21 cellular contexts compared by ENCODE assay signal in the genomic region with DNA sequence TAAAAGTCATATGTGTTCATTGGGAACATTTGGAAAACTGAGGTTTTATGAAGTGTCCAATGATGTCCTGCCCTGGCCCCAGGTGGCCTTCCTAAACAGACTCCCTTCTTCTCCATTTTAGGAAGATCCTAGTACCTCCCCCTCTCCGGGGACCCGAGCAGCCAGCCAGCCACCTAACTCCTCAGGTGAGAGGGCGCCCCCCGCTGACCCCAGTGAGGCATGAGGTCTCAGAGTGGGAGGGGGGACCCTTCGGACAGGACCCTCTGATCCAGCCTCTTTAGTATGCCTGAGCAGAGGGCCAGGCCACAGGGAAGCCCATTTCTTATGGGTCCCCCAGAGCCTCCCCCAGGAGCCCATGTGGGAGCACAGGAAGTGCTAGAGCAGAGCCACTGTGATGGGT. TPM values are rescaled to one million over a fixed set of nuclear protein-coding genes. Genes with fewer than 3 reads are reported as not detected.
DNase-seq lines count a peak whose midpoint lies in the region; ATAC-seq and TF ChIP-seq lines count a peak whose summit lies in the region.
"Had no signal": no experiment of that assay in that cellular context is flagged by ENCODE, and none has a peak within 500 bp of the region (broad histone marks: within the 10 kb centered on the region; RNA-seq: fewer than 3 reads in every experiment).

No MANE protein-coding gene starts in this region.

- H3K27ac Mint-ChIP-seq in CD4-positive, alpha-beta T cell: peak overlapping the region; percentile 47
- peak overlapping the region; percentile 59 for H3K27ac Mint-ChIP-seq in activated T-helper 17 cell treated with anti-CD3 and anti-CD28 coated beads, Interleukin-2, amount 50 U/mL, for 72 hours
- H3K27ac Mint-ChIP-seq in mesothelial cell of epicardium: no peak overlapping the region

- POLR2A ChIA-PET in CD4-positive, alpha-beta T cell (lab: Charles Lee): interaction anchor here (1.0 kb wide), 1 partner anchor 11 kb away, joined by 3 read pairs; no protein-coding TSS in a partner anchor

- H3K9me3 Mint-ChIP-seq in CD4-positive, alpha-beta T cell: no peaks in the 10 kb centered on the region
- H3K9me3 Mint-ChIP-seq in activated T-helper 17 cell treated with anti-CD3 and anti-CD28 coated beads, Interleukin-2, amount 50 U/mL, for 72 hours: no peaks in the 10 kb centered on the region
- H3K9me3 Mint-ChIP-seq in mesothelial cell of epicardium: no peaks in the 10 kb centered on the region
- H3K9me3 Mint-ChIP-seq: central memory CD8-positive, alpha-beta T cell had no signal

- H3K4me3 Mint-ChIP-seq in CD4-positive, alpha-beta T cell: no peak overlapping the region
- no peak overlapping the region for H3K4me3 Mint-ChIP-seq in activated T-helper 17 cell treated with anti-CD3 and anti-CD28 coated beads, Interleukin-2, amount 50 U/mL, for 72 hours
- H3K4me3 Mint-ChIP-seq in mesothelial cell of epicardium: no peak overlapping the region
- H3K4me3 Mint-ChIP-seq: central memory CD8-positive, alpha-beta T cell had no signal

- H3K9me3 ChIP-seq in CD4-positive, alpha-beta T cell (ENCODE audit: control insufficient read depth, low read length): no peaks in the 10 kb centered on the region
- H3K9me3 ChIP-seq: ascending aorta, left ventricle myocardium inferior, prostate gland, thoracic aorta, vagina had no signal

- no peak overlapping the region for H3K4me3 ChIP-seq in GM06990 (replicated peaks; ENCODE audit: low read depth, low read length)
- H3K4me3 ChIP-seq: ascending aorta, left ventricle myocardium inferior, prostate gland, thoracic aorta, vagina had no signal

- H3K36me3 Mint-ChIP-seq in CD4-positive, alpha-beta T cell (ENCODE audit: low read depth): peaks cover 100% of the 10 kb centered on the region
- H3K36me3 Mint-ChIP-seq in activated T-helper 17 cell treated with anti-CD3 and anti-CD28 coated beads, Interleukin-2, amount 50 U/mL, for 72 hours (ENCODE audit: low read depth): peaks cover 100% of the 10 kb centered on the region
- H3K36me3 Mint-ChIP-seq in mesothelial cell of epicardium: peaks cover 28% of the 10 kb centered on the region

- DNase-seq in CD4-positive, alpha-beta T cell: no peak
- no peak for DNase-seq in GM06990 (ENCODE audit: extremely low read depth, insufficient read length)
- no peak for DNase-seq in mesothelial cell of epicardium (ENCODE audit: low spot score in 2 of 2, unreplicated experiment in 2 of 2)
- no peak for DNase-seq in central memory CD4-positive, alpha-beta T cell
- DNase-seq in COR-L47 (lab: John Stamatoyannopoulos, UW): no peak
- no peak for DNase-seq in NCI-H748 (lab: John Stamatoyannopoulos, UW; ENCODE audit: unreplicated experiment)
- DNase-seq: activated CD4-positive, CD25-positive, alpha-beta regulatory T cell treated with anti-CD3 and anti-CD28 coated beads, Interleukin-2, amount 50 U/mL, for 72 hours; activated effector memory CD4-positive, alpha-beta T cell treated with anti-CD3 and anti-CD28 coated beads, Interleukin-2, amount 50 U/mL, for 16 hours; Kasumi-1; left ventricle myocardium inferior; NCI-H1048; NCI-H187; NCI-H69 had no signal

- CTCF ChIA-PET in CD4-positive, alpha-beta T cell (lab: Charles Lee): no interaction called here

- H3K4me1 Mint-ChIP-seq in CD4-positive, alpha-beta T cell (ENCODE audit: low read depth): no peaks in the 10 kb centered on the region
- H3K4me1 Mint-ChIP-seq in activated T-helper 17 cell treated with anti-CD3 and anti-CD28 coated beads, Interleukin-2, amount 50 U/mL, for 72 hours: peaks cover 2% of the 10 kb centered on the region
- peaks cover 10% of the 10 kb centered on the region for H3K4me1 Mint-ChIP-seq in mesothelial cell of epicardium

- peaks cover 62% of the 10 kb centered on the region for H3K36me3 ChIP-seq in GM06990 (ENCODE audit: control insufficient read depth, insufficient read depth, low read length)
- H3K36me3 ChIP-seq: prostate gland had no signal

- no peak for ATAC-seq in CD4-positive, alpha-beta T cell (ENCODE audit: poor library complexity)
- no peak for ATAC-seq in activated T-helper 17 cell treated with anti-CD3 and anti-CD28 coated beads, Interleukin-2, amount 50 U/mL, for 72 hours (replicated peaks)

- H3K27me3 ChIP-seq in CD4-positive, alpha-beta T cell (ENCODE audit: control insufficient read depth, insufficient read depth, low read length): no peaks in the 10 kb centered on the region
- no peaks in the 10 kb centered on the region for H3K27me3 ChIP-seq in GM06990 (replicated peaks; ENCODE audit: control insufficient read depth, insufficient read depth, low read length)
- H3K27me3 ChIP-seq: ascending aorta, vagina had no signal

- TF ChIP-seq CTCF in CD4-positive, alpha-beta T cell (IDR thresholded peaks at IDR 0.05): no peak
- TF ChIP-seq CTCF in GM06990 (IDR thresholded peaks at IDR 0.05; ENCODE audit: insufficient read depth, low read length, poor library complexity, severe bottlenecking): peak; percentile 18
- peak; percentile 14 for TF ChIP-seq CTCF in mesothelial cell of epicardium (IDR thresholded peaks at IDR 0.05; ENCODE audit: unreplicated experiment)

- peak overlapping the region; percentile 23 for H3K27ac ChIP-seq in CD4-positive, alpha-beta T cell (ENCODE audit: low read depth, low read length)
- H3K27ac ChIP-seq: ascending aorta, epithelial cell of prostate, left ventricle myocardium inferior, prostate gland, thoracic aorta, vagina had no signal

- intact Hi-C loops in CD4-positive, alpha-beta T cell (cut with DNase I, micrococcal nuclease): no loop called here

- no peaks in the 10 kb centered on the region for H3K27me3 Mint-ChIP-seq in CD4-positive, alpha-beta T cell
- no peaks in the 10 kb centered on the region for H3K27me3 Mint-ChIP-seq in activated T-helper 17 cell treated with anti-CD3 and anti-CD28 coated beads, Interleukin-2, amount 50 U/mL, for 72 hours
- no peaks in the 10 kb centered on the region for H3K27me3 Mint-ChIP-seq in mesothelial cell of epicardium (ENCODE audit: low read depth)
- H3K27me3 Mint-ChIP-seq: central memory CD8-positive, alpha-beta T cell had no signal

RNA-seq across cellular contexts. Expression of gene DEGS2, which starts 23.7 kb away (rescaled TPM):
- total RNA-seq in CD4-positive, alpha-beta T cell: under 1 TPM in 1 of 2 experiments, not detected in 1; 0.11 TPM
- 1 to 10 TPM in 1 of 2 donors, under 1 TPM in 1; 0.30 to 8.3 TPM for total RNA-seq in activated T-helper 17 cell treated with anti-CD3 and anti-CD28 coated beads, Interleukin-2, amount 50 U/mL, for 72 hours
- total RNA-seq in mesothelial cell of epicardium: 1.5 to 2.1 TPM (median 1.6 TPM) in 3 replicates
- total RNA-seq: fibroblast of villous mesenchyme, left ventricle myocardium inferior had no signal
